In the genomic region with DNA sequence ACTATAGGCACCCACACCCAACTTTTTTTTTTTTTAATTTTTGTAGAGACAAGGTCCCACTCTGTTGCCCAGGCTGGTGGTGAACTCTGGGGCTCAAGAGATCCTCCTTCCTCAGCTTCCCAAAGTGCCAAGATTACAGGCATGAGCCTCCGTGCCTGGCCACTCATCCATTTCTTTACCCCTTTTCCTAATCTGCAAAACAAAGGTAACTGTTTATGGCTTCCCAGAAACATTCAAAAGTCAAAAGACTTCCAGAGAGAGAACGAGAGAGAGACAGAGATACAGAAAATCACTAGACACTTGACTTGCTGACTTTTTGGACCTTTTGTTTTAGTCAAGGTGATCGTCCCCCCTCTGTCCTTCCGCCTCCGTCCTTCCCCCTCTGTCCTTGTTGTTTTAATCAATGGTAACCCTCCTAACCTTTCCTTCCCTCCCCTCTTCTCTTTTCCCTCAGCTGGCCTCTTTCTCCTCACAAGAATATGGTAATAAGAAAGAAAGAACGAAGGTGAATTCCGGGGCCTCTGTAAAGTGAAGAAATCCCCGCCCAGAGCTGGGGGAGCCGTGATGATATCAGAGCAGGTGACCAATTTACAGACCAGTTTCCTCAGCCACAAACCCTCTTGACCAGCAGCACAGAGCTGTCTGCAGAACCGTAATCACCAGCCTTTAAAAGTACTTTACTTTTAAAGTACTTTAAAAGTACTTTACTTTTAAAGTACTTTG, we compare ENCODE assay signal across 11 cellular contexts. TPM values are rescaled to one million over a fixed set of nuclear protein-coding genes. Genes with fewer than 3 reads are reported as not detected.
DNase-seq lines count a peak whose midpoint lies in the region; ATAC-seq and TF ChIP-seq lines count a peak whose summit lies in the region.
"Had no signal": no experiment of that assay in that cellular context is flagged by ENCODE, and none has a peak within 500 bp of the region (broad histone marks: within the 10 kb centered on the region; RNA-seq: fewer than 3 reads in every experiment).

No MANE protein-coding gene starts in this region.

- H3K36me3 Mint-ChIP-seq in CD8-positive, alpha-beta memory T cell = peaks cover 0 to 36% (median 7%) of the 10 kb centered on the region in 3 donors
- H3K36me3 Mint-ChIP-seq in IgD-negative memory B cell = peaks cover 2% of the 10 kb centered on the region
- no peaks in the 10 kb centered on the region for H3K36me3 Mint-ChIP-seq in MCF 10A (ENCODE audit: insufficient read depth, unreplicated experiment)

- H3K9me3 ChIP-seq in CD8-positive, alpha-beta memory T cell (ENCODE audit: low read length) = no peaks in the 10 kb centered on the region

- CTCF ChIA-PET in CD8-positive, alpha-beta memory T cell (lab: Charles Lee) = no interaction called here
- CTCF ChIA-PET in MCF 10A (lab: Yijun Ruan, JAX) = interaction anchor here (0.6 kb wide), 1 partner anchor 677 kb away, joined by 5 read pairs; no protein-coding TSS in a partner anchor

- H3K27me3 Mint-ChIP-seq in CD8-positive, alpha-beta memory T cell = peaks cover 0 to 1% of the 10 kb centered on the region in 2 donors
- H3K27me3 Mint-ChIP-seq in IgD-negative memory B cell (no peaks in the 10 kb centered on the region), MCF 10A (ENCODE audit: insufficient read depth, unreplicated experiment) (peaks cover 44% of the 10 kb centered on the region)

- DNase-seq in CD8-positive, alpha-beta memory T cell = no peak
- DNase-seq in GM20000 (ENCODE audit: low spot score) (peak; percentile 57), islet precursor cell (peak; percentile 73), MCF 10A (ENCODE audit: unreplicated experiment) (no peak), SW 1271 (lab: John Stamatoyannopoulos, UW) (no peak), NCI-H446 treated with DMSO at 0.1 percent for 48 hours (lab: John Stamatoyannopoulos, UW) (no peak)
- DNase-seq: DMS 273 treated with DMSO at 0.1 percent for 48 hours, NCI-H2107 had no signal

- H3K27me3 ChIP-seq in CD8-positive, alpha-beta memory T cell (ENCODE audit: insufficient read depth, low read length, poor library complexity, severe bottlenecking) = no peaks in the 10 kb centered on the region

- BruUV-seq in MCF 10A (replicated peaks; lab: Mats Ljungman, UMichigan) = no TSS peak

- no peak for ATAC-seq in GM21737 (IDR thresholded peaks at IDR 0.05; ENCODE audit: unreplicated experiment)

- H3K27ac ChIP-seq in CD8-positive, alpha-beta memory T cell (ENCODE audit: low read depth, low read length) = peak overlapping the region; percentile 17

- TF ChIP-seq CTCF in GM20000 (IDR thresholded peaks at IDR 0.05; ENCODE audit: extremely low read depth, missing control alignments) = no peak
- TF ChIP-seq CTCF in MCF 10A (IDR thresholded peaks at IDR 0.05; ENCODE audit: unreplicated experiment) = no peak

- H3K4me3 Mint-ChIP-seq in CD8-positive, alpha-beta memory T cell = peak overlapping the region in 2 of 7 donors; percentile 21 to 33
- peak overlapping the region; percentile 22 to 83 (median 42) for H3K4me3 Mint-ChIP-seq in IgD-negative memory B cell
- no peak overlapping the region for H3K4me3 Mint-ChIP-seq in MCF 10A (ENCODE audit: unreplicated experiment)

- POLR2A ChIA-PET in CD8-positive, alpha-beta memory T cell (lab: Charles Lee) = no interaction called here
- POLR2A ChIA-PET in MCF 10A (lab: Yijun Ruan, JAX) = interaction anchor here (0.7 kb wide), 1 partner anchor 232 kb away, joined by 3 read pairs; no protein-coding TSS in a partner anchor

- intact Hi-C loops in MCF 10A (cut with micrococcal nuclease) = no loop called here

- no peaks in the 10 kb centered on the region for H3K36me3 ChIP-seq in CD8-positive, alpha-beta memory T cell (ENCODE audit: insufficient read depth, low read length)

- peak overlapping the region in 7 of 8 donors; percentile 58 to 90 (median 74) for H3K27ac Mint-ChIP-seq in CD8-positive, alpha-beta memory T cell
- H3K27ac Mint-ChIP-seq in IgD-negative memory B cell (peak overlapping the region; percentile 86 to 98 (median 91)), MCF 10A (ENCODE audit: low read depth, unreplicated experiment) (no peak overlapping the region)

- H3K9me3 Mint-ChIP-seq in CD8-positive, alpha-beta memory T cell = no peaks in the 10 kb centered on the region
- H3K9me3 Mint-ChIP-seq in IgD-negative memory B cell (peaks cover 0 to 3% (median 2%) of the 10 kb centered on the region in 3 donors), MCF 10A (ENCODE audit: unreplicated experiment) (no peaks in the 10 kb centered on the region)

- peaks cover 12% of the 10 kb centered on the region for H3K4me1 ChIP-seq in CD8-positive, alpha-beta memory T cell (ENCODE audit: insufficient read depth, low read length)

- H3K4me1 Mint-ChIP-seq in CD8-positive, alpha-beta memory T cell = peaks cover 23 to 65% (median 46%) of the 10 kb centered on the region in 3 donors
- peaks cover 67 to 77% (median 75%) of the 10 kb centered on the region in 3 donors for H3K4me1 Mint-ChIP-seq in IgD-negative memory B cell
- peaks cover 21% of the 10 kb centered on the region for H3K4me1 Mint-ChIP-seq in MCF 10A (ENCODE audit: insufficient read depth, unreplicated experiment)

- no peak overlapping the region for H3K4me3 ChIP-seq in CD8-positive, alpha-beta memory T cell (ENCODE audit: low read length)

RNA-seq across cellular contexts. Expression of gene KLHL6, which starts 21.9 kb away (rescaled TPM):
- total RNA-seq in CD8-positive, alpha-beta memory T cell = 10 to 100 TPM; 31.0 to 31.3 TPM
- polyA plus RNA-seq in CD8-positive, alpha-beta memory T cell = 9.1 TPM
- 31.3 TPM for polyA plus RNA-seq in IgD-negative memory B cell
- total RNA-seq in MCF 10A (2022) = not detected in 2 replicates
- total RNA-seq: fibroblast of lung had no signal
- polyA plus RNA-seq: fibroblast of lung had no signal

Comparison
In these comparisons a context has a peak if more than half of its experiments do, and no peak if none do; other contexts are left out.
1. DNase-seq: peak in GM20000 (single experiment) and islet precursor cell (single experiment); none in CD8-positive, alpha-beta memory T cell (0 of 5), MCF 10A (single experiment), SW 1271 (0 of 2) and NCI-H446 treated with DMSO at 0.1 percent for 48 hours (single experiment).
2. RNA of gene KLHL6, which starts 21.9 kb away (total RNA-seq): 31.0 to 31.3 TPM in CD8-positive, alpha-beta memory T cell; not detected in MCF 10A; every median in the first group is over 10 times any median in the second.